22 cellular contexts compared by ENCODE assay signal in genomic region chr16:65657556-65657955, GRCh38.
"Had no signal": no experiment of that assay in that cellular context is flagged by ENCODE, and none has a peak within 500 bp of the region (broad histone marks: within the 10 kb centered on the region; RNA-seq: fewer than 3 reads in every experiment).

No MANE protein-coding gene starts in this region.

- H3K4me3 ChIP-seq: gastroesophageal sphincter, ovary, prostate gland, spleen, testis, upper lobe of left lung had no signal

- H3K4me1 Mint-ChIP-seq: activated CD4-positive, alpha-beta memory T cell treated with anti-CD3 and anti-CD28 coated beads, Interleukin-2, amount 10 ng/mL, durations not matched to agents 7 days and 5 days; activated CD8-positive, alpha-beta memory T cell treated with anti-CD3 and anti-CD28 coated beads, Interleukin-2, amount 10 ng/mL, durations not matched to agents 7 days and 5 days; activated naive CD8-positive, alpha-beta T cell treated with anti-CD3 and anti-CD28 coated beads, Interleukin-2, amount 50 U/mL, for 24 hours; naive B cell had no signal

- H3K27me3 Mint-ChIP-seq: activated CD4-positive, alpha-beta memory T cell treated with anti-CD3 and anti-CD28 coated beads, Interleukin-2, amount 10 ng/mL, durations not matched to agents 7 days and 5 days; activated CD8-positive, alpha-beta memory T cell treated with anti-CD3 and anti-CD28 coated beads, Interleukin-2, amount 10 ng/mL, durations not matched to agents 7 days and 5 days had no signal

- H3K9me3 Mint-ChIP-seq: activated naive CD8-positive, alpha-beta T cell treated with anti-CD3 and anti-CD28 coated beads, Interleukin-2, amount 50 U/mL, for 24 hours had no signal

- H3K27ac Mint-ChIP-seq: activated CD4-positive, alpha-beta memory T cell treated with anti-CD3 and anti-CD28 coated beads, Interleukin-2, amount 10 ng/mL, durations not matched to agents 7 days and 5 days; activated CD8-positive, alpha-beta memory T cell treated with anti-CD3 and anti-CD28 coated beads, Interleukin-2, amount 10 ng/mL, durations not matched to agents 7 days and 5 days; activated naive CD8-positive, alpha-beta T cell treated with anti-CD3 and anti-CD28 coated beads, Interleukin-2, amount 50 U/mL, for 24 hours; naive B cell had no signal

- H3K36me3 ChIP-seq: gastroesophageal sphincter, ovary, prostate gland, spleen, upper lobe of left lung had no signal

- H3K36me3 Mint-ChIP-seq: activated CD8-positive, alpha-beta memory T cell treated with anti-CD3 and anti-CD28 coated beads, Interleukin-2, amount 10 ng/mL, durations not matched to agents 7 days and 5 days; brain; naive B cell had no signal

- DNase-seq: activated CD4-positive, alpha-beta memory T cell treated with anti-CD3 and anti-CD28 coated beads, Interleukin-2, amount 10 ng/mL, durations not matched to agents 7 days and 5 days; activated CD4-positive, alpha-beta T cell treated with anti-CD3 and anti-CD28 coated beads for 48 hours; activated CD8-positive, alpha-beta memory T cell treated with anti-CD3 and anti-CD28 coated beads, Interleukin-2, amount 10 ng/mL, durations not matched to agents 7 days and 5 days; activated gamma-delta T cell; activated naive CD4-positive, alpha-beta T cell treated with anti-CD3 and anti-CD28 coated beads, Interleukin-2, amount 50 U/mL, for 16 hours; activated naive CD8-positive, alpha-beta T cell treated with anti-CD3 and anti-CD28 coated beads, Interleukin-2, amount 50 U/mL, for 24 hours; activated T-cell treated with anti-CD3 and anti-CD28 coated beads for 4 hours; anterior cingulate cortex; central memory CD4-positive, alpha-beta T cell; effector CD8-positive, alpha-beta T cell; head of caudate nucleus; hypothalamus; naive B cell; ovary; spleen; stimulated activated CD4-positive, alpha-beta T cell treated with anti-CD3 and anti-CD28 coated beads, Interleukin-4, amount 100 ng/mL, for 1 hour; stimulated activated naive CD4-positive, alpha-beta T cell; testis; upper lobe of left lung had no signal

- H3K4me1 ChIP-seq: gastroesophageal sphincter, prostate gland, testis had no signal

- H3K9me3 ChIP-seq: gastroesophageal sphincter, ovary, prostate gland, spleen, testis, upper lobe of left lung had no signal

- ATAC-seq: activated CD8-positive, alpha-beta memory T cell treated with anti-CD3 and anti-CD28 coated beads, Interleukin-2, amount 10 ng/mL, durations not matched to agents 7 days and 5 days; activated naive CD8-positive, alpha-beta T cell treated with anti-CD3 and anti-CD28 coated beads, Interleukin-2, amount 50 U/mL, for 24 hours had no signal

- H3K4me3 Mint-ChIP-seq: activated CD4-positive, alpha-beta memory T cell treated with anti-CD3 and anti-CD28 coated beads, Interleukin-2, amount 10 ng/mL, durations not matched to agents 7 days and 5 days; activated CD8-positive, alpha-beta memory T cell treated with anti-CD3 and anti-CD28 coated beads, Interleukin-2, amount 10 ng/mL, durations not matched to agents 7 days and 5 days; activated naive CD8-positive, alpha-beta T cell treated with anti-CD3 and anti-CD28 coated beads, Interleukin-2, amount 50 U/mL, for 24 hours; brain; naive B cell had no signal

- H3K27ac ChIP-seq: gastroesophageal sphincter, ovary, prostate gland, spleen, testis had no signal

- H3K27me3 ChIP-seq: ovary, testis, upper lobe of left lung had no signal
